ENCODE assay signal across 8 cellular contexts in the genomic region with DNA sequence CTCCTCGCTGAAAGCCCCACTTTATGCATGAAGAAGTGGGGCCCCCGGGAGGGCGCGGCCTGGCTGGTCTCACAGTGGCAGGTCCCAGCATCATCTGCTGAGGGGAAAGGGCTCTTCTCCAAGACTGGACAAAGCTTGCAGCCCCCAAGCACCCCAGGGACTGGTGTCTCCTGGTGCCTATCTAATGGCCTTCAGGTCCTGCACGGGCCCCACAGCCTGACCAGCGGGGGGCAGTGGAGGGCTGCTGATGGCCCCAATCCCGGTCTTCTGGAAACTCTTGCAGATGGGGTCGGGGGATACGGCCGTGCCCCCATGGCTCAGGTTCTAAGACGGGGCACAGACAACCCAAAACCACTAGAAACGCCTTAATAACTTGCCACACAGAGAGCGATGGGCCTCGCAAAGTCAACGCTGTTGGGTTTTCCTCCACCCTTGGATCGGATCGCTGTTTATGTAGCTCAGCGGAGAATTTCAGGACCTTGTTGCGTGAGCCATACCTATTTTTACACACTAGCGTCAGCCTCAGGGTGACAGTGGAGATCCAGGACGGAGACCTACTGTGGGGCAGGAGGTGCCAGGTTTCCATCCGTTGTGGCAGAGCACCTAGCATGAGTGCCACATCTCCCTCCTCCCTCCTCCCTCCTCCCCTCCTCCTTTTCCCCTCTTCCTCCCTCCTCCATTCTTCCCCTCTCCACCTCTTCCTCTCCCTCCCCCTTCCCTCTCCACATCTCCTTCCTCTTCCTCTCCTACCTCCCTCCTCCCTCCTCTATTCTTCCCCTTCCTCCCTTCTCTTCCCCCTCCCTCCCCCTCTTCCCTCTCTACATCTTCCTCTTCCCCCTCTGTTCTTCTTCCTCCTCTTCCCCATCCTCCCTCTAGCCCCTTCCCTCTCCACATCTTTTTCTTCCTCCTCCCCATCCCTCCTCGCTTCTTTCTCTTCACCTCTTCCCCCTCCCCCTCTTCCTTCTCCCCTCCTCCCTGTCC.
DNase-seq lines count a peak whose midpoint lies in the region; ATAC-seq and TF ChIP-seq lines count a peak whose summit lies in the region.

No MANE protein-coding gene starts in this region.

- H3K27ac ChIP-seq in thoracic aorta: peak overlapping the region; percentile 66 to 83

- no peak overlapping the region for H3K27ac Mint-ChIP-seq in HFFc6
- no peak overlapping the region for H3K27ac Mint-ChIP-seq in naive thymus-derived CD8-positive, alpha-beta T cell

- H3K4me1 ChIP-seq in iPS-15b (ENCODE audit: control insufficient read depth, insufficient read depth, low read length) (no peaks in the 10 kb centered on the region), thoracic aorta (ENCODE audit: control insufficient read depth in 1 of 2, low read depth in 2 of 2) (peaks cover 13 to 29% of the 10 kb centered on the region in 2 donors)

- H3K27me3 ChIP-seq in iPS-15b (ENCODE audit: control insufficient read depth, insufficient read depth, low read length) (peaks cover 2% of the 10 kb centered on the region), thoracic aorta (replicated peaks; ENCODE audit: insufficient read depth) (no peaks in the 10 kb centered on the region)

- ATAC-seq in thoracic aorta (ENCODE audit: insufficient number of reproducible peaks, low FRiP score, low read depth) (peak; percentile 84), GM18907 (IDR thresholded peaks at IDR 0.05; ENCODE audit: unreplicated experiment) (no peak)
- ATAC-seq in naive thymus-derived CD8-positive, alpha-beta T cell: no peak

- H3K9me3 ChIP-seq in iPS-15b (ENCODE audit: control insufficient read depth, insufficient read depth, low read length): no peaks in the 10 kb centered on the region
- no peaks in the 10 kb centered on the region for H3K9me3 ChIP-seq in thoracic aorta

- H3K4me1 Mint-ChIP-seq in HFFc6 (ENCODE audit: low read depth): peaks cover 18% of the 10 kb centered on the region
- peaks cover 0 to 4% (median 0%) of the 10 kb centered on the region in 4 donors for H3K4me1 Mint-ChIP-seq in naive thymus-derived CD8-positive, alpha-beta T cell

- POLR2A ChIA-PET in naive thymus-derived CD8-positive, alpha-beta T cell (lab: Charles Lee): no interaction called here

- no peaks in the 10 kb centered on the region for H3K36me3 ChIP-seq in iPS-15b (ENCODE audit: control insufficient read depth, insufficient read depth, low read length)
- no peaks in the 10 kb centered on the region for H3K36me3 ChIP-seq in thoracic aorta

- H3K9ac ChIP-seq in iPS-15b (ENCODE audit: low read depth, low read length): no peak overlapping the region

- H3K36me3 Mint-ChIP-seq in HFFc6 (ENCODE audit: low read depth): no peaks in the 10 kb centered on the region
- H3K36me3 Mint-ChIP-seq in naive thymus-derived CD8-positive, alpha-beta T cell: no peaks in the 10 kb centered on the region

- H3K9me3 Mint-ChIP-seq in HFFc6: no peaks in the 10 kb centered on the region; the same call in 1 of the 2 replicates
- H3K9me3 Mint-ChIP-seq in naive thymus-derived CD8-positive, alpha-beta T cell: no peaks in the 10 kb centered on the region

- H3K27me3 Mint-ChIP-seq in HFFc6 (ENCODE audit: insufficient read depth): peaks cover 4% of the 10 kb centered on the region
- H3K27me3 Mint-ChIP-seq in naive thymus-derived CD8-positive, alpha-beta T cell: peaks cover 4 to 60% (median 22%) of the 10 kb centered on the region in 5 donors

- H3K4me3 Mint-ChIP-seq in HFFc6: no peak overlapping the region
- no peak overlapping the region for H3K4me3 Mint-ChIP-seq in naive thymus-derived CD8-positive, alpha-beta T cell

- TF ChIP-seq CTCF in HFFc6 (IDR thresholded peaks at IDR 0.05) (peak; percentile 79), thoracic aorta (IDR thresholded peaks at IDR 0.05) (peak; percentile 81)

- H3K4me3 ChIP-seq in iPS-15b (ENCODE audit: low read depth, low read length) (peak overlapping the region; percentile 12), thoracic aorta (peak overlapping the region; percentile 64)

- DNase-seq in AG08396 (ENCODE audit: low spot score) (peak; percentile 73), HFFc6 (no peak), amygdala (lab: John Stamatoyannopoulos, UW) (peak in 34 of 56 donors; percentile 14 to 81 (median 44)), thoracic aorta (ENCODE audit: low spot score) (peak; percentile 45), NCI-H2171 (lab: John Stamatoyannopoulos, UW) (no peak)
- DNase-seq in naive thymus-derived CD8-positive, alpha-beta T cell: no peak

Comparison
In these comparisons a context has a peak if more than half of its experiments do, and no peak if none do; other contexts are left out.
1. DNase-seq: peak in AG08396 (single experiment), amygdala (34 of 56) and thoracic aorta (single experiment); none in HFFc6 (single experiment), NCI-H2171 (single experiment) and naive thymus-derived CD8-positive, alpha-beta T cell (0 of 10).